13 cellular contexts compared by ENCODE assay signal in the genomic region with DNA sequence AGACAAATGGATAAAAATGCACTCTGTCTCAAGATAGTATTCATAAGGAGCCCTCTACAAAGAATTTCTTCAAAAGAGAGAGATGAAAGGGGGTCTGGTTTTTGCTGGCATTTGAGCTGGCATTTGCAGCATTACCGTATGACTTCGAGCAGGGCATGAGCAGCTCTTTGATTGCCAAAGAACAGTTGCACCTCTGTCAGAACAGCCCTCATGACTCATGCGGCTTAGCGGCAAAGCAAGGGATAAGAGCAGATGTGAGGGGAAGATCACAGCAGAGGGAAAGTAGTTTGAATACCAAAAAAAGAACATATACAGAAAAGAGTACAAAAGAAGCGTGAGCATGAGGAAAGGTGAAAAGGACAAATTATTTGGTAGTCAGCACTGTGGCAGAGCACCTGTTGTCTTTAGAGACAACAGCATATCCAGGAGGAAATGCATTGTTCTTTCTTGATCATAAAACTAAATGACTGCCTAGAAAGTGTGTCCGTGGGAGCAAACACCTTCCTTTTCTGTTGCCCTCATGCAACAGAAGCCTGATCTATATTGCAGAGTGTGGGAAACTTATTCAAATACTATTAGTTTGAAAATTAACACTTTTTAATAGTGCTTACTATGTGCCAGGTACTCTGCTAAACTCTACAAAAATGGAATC.
DNase-seq lines count a peak whose midpoint lies in the region; FAIRE-seq and TF ChIP-seq lines count a peak whose summit lies in the region.
"Had no signal": no experiment of that assay in that cellular context is flagged by ENCODE, and none has a peak within 500 bp of the region (broad histone marks: within the 10 kb centered on the region; RNA-seq: fewer than 3 reads in every experiment).

No MANE protein-coding gene starts in this region.

- no peaks in the 10 kb centered on the region for H3K36me3 Mint-ChIP-seq in activated CD4-positive, alpha-beta T cell treated with anti-CD3 and anti-CD28 coated beads, Interleukin-2, amount 10 ng/mL, durations not matched to agents 24 days and 14 days (ENCODE audit: low read depth)
- H3K36me3 Mint-ChIP-seq: IgD-negative memory B cell had no signal

- H3K27ac ChIP-seq in stomach smooth muscle (ENCODE audit: low read length) = peak overlapping the region; percentile 25
- H3K27ac ChIP-seq: VCaP had no signal

- peaks cover 29% of the 10 kb centered on the region for H3K4me1 ChIP-seq in stomach smooth muscle (ENCODE audit: control insufficient read depth, insufficient read depth, low read length)

- no peak overlapping the region for H3K9ac ChIP-seq in stomach smooth muscle (ENCODE audit: low read length in 2 of 2)

- no peak for FAIRE-seq in GM12891 (lab: Jason Lieb, UNC)

- no peak overlapping the region for H3K4me3 ChIP-seq in stomach smooth muscle (ENCODE audit: low read length in 2 of 2)

- DNase-seq in activated CD4-positive, alpha-beta T cell treated with anti-CD3 and anti-CD28 coated beads for 48 hours = peak; percentile 17
- no peak for DNase-seq in activated CD4-positive, alpha-beta T cell treated with anti-CD3 and anti-CD28 coated beads, Interleukin-2, amount 10 ng/mL, durations not matched to agents 24 days and 14 days
- DNase-seq in OCI-M1 (lab: John Stamatoyannopoulos, UW) (peak; percentile 8), foreskin melanocyte (peak; percentile 97), NCI-H510A treated with DMSO at 0.1 percent for 48 hours (lab: John Stamatoyannopoulos, UW) (no peak), GM12891 (ENCODE audit: insufficient read length, low spot score) (no peak), NCI-H2081 treated with DMSO at 0.1 percent for 48 hours (lab: John Stamatoyannopoulos, UW) (no peak)
- DNase-seq: activated gamma-delta T cell; effector memory CD4-positive, alpha-beta T cell had no signal

- no peak overlapping the region for H3K4me3 Mint-ChIP-seq in activated CD4-positive, alpha-beta T cell treated with anti-CD3 and anti-CD28 coated beads, Interleukin-2, amount 10 ng/mL, durations not matched to agents 24 days and 14 days
- H3K4me3 Mint-ChIP-seq: B cell, IgD-negative memory B cell had no signal

- no peak overlapping the region for H3K27ac Mint-ChIP-seq in activated CD4-positive, alpha-beta T cell treated with anti-CD3 and anti-CD28 coated beads, Interleukin-2, amount 10 ng/mL, durations not matched to agents 24 days and 14 days
- H3K27ac Mint-ChIP-seq: B cell, IgD-negative memory B cell had no signal

- peaks cover 0 to 5% of the 10 kb centered on the region in 2 donors for H3K9me3 ChIP-seq in stomach smooth muscle (ENCODE audit: control insufficient read depth in 2 of 2, low read length in 2 of 2)

- TF ChIP-seq POLR2A in GM12891 (IDR thresholded peaks at IDR 0.05; ENCODE audit: low read depth, low read length) = no peak

- no peaks in the 10 kb centered on the region for H3K9me3 Mint-ChIP-seq in activated CD4-positive, alpha-beta T cell treated with anti-CD3 and anti-CD28 coated beads, Interleukin-2, amount 10 ng/mL, durations not matched to agents 24 days and 14 days

- no peaks in the 10 kb centered on the region for H3K27me3 ChIP-seq in stomach smooth muscle (ENCODE audit: control insufficient read depth in 1 of 2, insufficient read depth in 2 of 2, low read length in 2 of 2)

- no peaks in the 10 kb centered on the region for H3K36me3 ChIP-seq in stomach smooth muscle (ENCODE audit: control insufficient read depth in 2 of 2, insufficient read depth in 2 of 2, low read length in 2 of 2)

- H3K4me1 Mint-ChIP-seq in activated CD4-positive, alpha-beta T cell treated with anti-CD3 and anti-CD28 coated beads, Interleukin-2, amount 10 ng/mL, durations not matched to agents 24 days and 14 days = no peaks in the 10 kb centered on the region
- H3K4me1 Mint-ChIP-seq: B cell, IgD-negative memory B cell had no signal

- intact Hi-C loops in activated CD4-positive, alpha-beta T cell treated with anti-CD3 and anti-CD28 coated beads, Interleukin-2, amount 10 ng/mL, durations not matched to agents 24 days and 14 days (cut with micrococcal nuclease) = no loop called here

- H3K27me3 Mint-ChIP-seq in activated CD4-positive, alpha-beta T cell treated with anti-CD3 and anti-CD28 coated beads, Interleukin-2, amount 10 ng/mL, durations not matched to agents 24 days and 14 days = peaks cover 3% of the 10 kb centered on the region

TF ChIP-seq in GM12891, 5 proteins besides CTCF, POLR2A, EP300 and RAD21:
- TF ChIP-seq TAF1 (IDR thresholded peaks at IDR 0.05; ENCODE audit: low read depth, low read length) (no peak), SPI1 (IDR thresholded peaks at IDR 0.05; ENCODE audit: low read depth, low read length) (no peak), POU2F2 (IDR thresholded peaks at IDR 0.05; ENCODE audit: low read depth, low read length) (no peak), POLR2AphosphoS5 (IDR thresholded peaks at IDR 0.05; ENCODE audit: low read depth, low read length) (no peak), PAX5 (IDR thresholded peaks at IDR 0.05; ENCODE audit: insufficient read depth, low read length, severe bottlenecking) (no peak)

Comparison
In these comparisons a context has a peak if more than half of its experiments do, and no peak if none do; other contexts are left out.
1. DNase-seq: peak in activated CD4-positive, alpha-beta T cell treated with anti-CD3 and anti-CD28 coated beads for 48 hours (single experiment), OCI-M1 (single experiment) and foreskin melanocyte (single experiment); none in activated CD4-positive, alpha-beta T cell treated with anti-CD3 and anti-CD28 coated beads, Interleukin-2, amount 10 ng/mL, durations not matched to agents 24 days and 14 days (single experiment), NCI-H510A treated with DMSO at 0.1 percent for 48 hours (single experiment), GM12891 (single experiment) and NCI-H2081 treated with DMSO at 0.1 percent for 48 hours (single experiment).